In the genomic region with DNA sequence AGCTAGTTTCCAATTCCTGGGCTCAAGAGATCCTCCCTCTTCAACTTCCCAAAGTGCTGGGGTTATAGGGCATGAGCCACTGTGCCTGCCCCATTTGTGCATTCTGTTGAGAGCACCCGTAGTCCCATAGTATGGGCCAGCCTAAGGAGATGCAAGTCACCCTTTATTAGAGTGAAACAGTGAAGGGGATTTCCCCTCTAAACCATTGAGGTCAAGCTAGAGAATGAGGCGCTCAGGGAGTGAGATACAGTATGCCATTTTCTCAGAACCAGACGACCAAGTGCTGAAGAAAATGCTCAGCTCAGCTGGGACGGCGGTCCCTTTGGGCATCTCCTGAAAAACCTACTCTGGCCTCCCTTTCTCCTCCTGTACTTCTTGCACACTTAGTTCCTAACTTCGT, we compare ENCODE assay signal across 11 cellular contexts. TPM values are rescaled to one million over a fixed set of nuclear protein-coding genes. Genes with fewer than 3 reads are reported as not detected.
DNase-seq lines count a peak whose midpoint lies in the region; ATAC-seq and TF ChIP-seq lines count a peak whose summit lies in the region.
"Had no signal": no experiment of that assay in that cellular context is flagged by ENCODE, and none has a peak within 500 bp of the region (broad histone marks: within the 10 kb centered on the region; RNA-seq: fewer than 3 reads in every experiment).

No MANE protein-coding gene starts in this region.

- no peak overlapping the region for H3K4me3 ChIP-seq in spleen
- H3K4me3 ChIP-seq: thoracic aorta had no signal

- in situ Hi-C loops in ACHN (cut with HindIII; ENCODE audit: low pct_ligation_motif_present, low pct_unique_long_range_greater_than_20kb, low sequenced_read_pairs), result no loop called here

- 52 to 72% (median 61%) methylated on average over 6 of the region's 6 CpGs for WGBS in spleen, 5 donors

- no peak for TF ChIP-seq POLR2A in spleen (IDR thresholded peaks at IDR 0.05)

- intact Hi-C loops in spleen (cut with DNase I; ENCODE audit: low total_unique reads), result no loop called here

- H3K4me3 Mint-ChIP-seq in activated T-cell treated with anti-CD3 and anti-CD28 coated beads, Interleukin-2, amount 50 U/mL, for 72 hours, result peak overlapping the region; percentile 17 to 22
- peak overlapping the region; percentile 10 for H3K4me3 Mint-ChIP-seq in T-helper 1 cell treated with Interleukin-12 subunit alpha and Interleukin-12 subunit beta and Interleukin-4 antibody, amounts not matched to agents 30 μg/mL and 1 μg/mL, for 36 hours

- no peak for TF ChIP-seq CTCF in spleen (IDR thresholded peaks at IDR 0.05 in 8 of 11, conservative IDR thresholded peaks at IDR 0.05 in 3 of 11)

- peaks cover 0 to 1% of the 10 kb centered on the region in 2 donors for H3K9me3 Mint-ChIP-seq in activated T-cell treated with anti-CD3 and anti-CD28 coated beads, Interleukin-2, amount 50 U/mL, for 72 hours
- H3K9me3 Mint-ChIP-seq in T-helper 1 cell treated with Interleukin-12 subunit alpha and Interleukin-12 subunit beta and Interleukin-4 antibody, amounts not matched to agents 30 μg/mL and 1 μg/mL, for 36 hours, result no peaks in the 10 kb centered on the region

- H3K27ac Mint-ChIP-seq in activated T-cell treated with anti-CD3 and anti-CD28 coated beads, Interleukin-2, amount 50 U/mL, for 72 hours, result peak overlapping the region; percentile 76
- peak overlapping the region; percentile 31 for H3K27ac Mint-ChIP-seq in T-helper 1 cell treated with Interleukin-12 subunit alpha and Interleukin-12 subunit beta and Interleukin-4 antibody, amounts not matched to agents 30 μg/mL and 1 μg/mL, for 36 hours

- peaks cover 5 to 22% of the 10 kb centered on the region in 2 donors for H3K36me3 Mint-ChIP-seq in activated T-cell treated with anti-CD3 and anti-CD28 coated beads, Interleukin-2, amount 50 U/mL, for 72 hours (ENCODE audit: insufficient read depth in 2 of 2)
- H3K36me3 Mint-ChIP-seq in T-helper 1 cell treated with Interleukin-12 subunit alpha and Interleukin-12 subunit beta and Interleukin-4 antibody, amounts not matched to agents 30 μg/mL and 1 μg/mL, for 36 hours (ENCODE audit: low read depth), result peaks cover 20% of the 10 kb centered on the region

- H3K4me1 Mint-ChIP-seq in activated T-cell treated with anti-CD3 and anti-CD28 coated beads, Interleukin-2, amount 50 U/mL, for 72 hours (ENCODE audit: low read depth), result peaks cover 73% of the 10 kb centered on the region
- H3K4me1 Mint-ChIP-seq in T-helper 1 cell treated with Interleukin-12 subunit alpha and Interleukin-12 subunit beta and Interleukin-4 antibody, amounts not matched to agents 30 μg/mL and 1 μg/mL, for 36 hours (ENCODE audit: low read depth), result peaks cover 53% of the 10 kb centered on the region

- H3K36me3 ChIP-seq in spleen, result peaks cover 5 to 40% (median 26%) of the 10 kb centered on the region in 6 donors

- ATAC-seq in activated T-cell treated with anti-CD3 and anti-CD28 coated beads, Interleukin-2, amount 50 U/mL, for 72 hours (replicated peaks in 1 of 2), result peak; percentile 45 to 49
- peak; percentile 67 for ATAC-seq in HG02678 (IDR thresholded peaks at IDR 0.05; ENCODE audit: unreplicated experiment)

- no peaks in the 10 kb centered on the region for H3K27me3 Mint-ChIP-seq in activated T-cell treated with anti-CD3 and anti-CD28 coated beads, Interleukin-2, amount 50 U/mL, for 72 hours (ENCODE audit: low read depth)
- no peaks in the 10 kb centered on the region for H3K27me3 Mint-ChIP-seq in T-helper 1 cell treated with Interleukin-12 subunit alpha and Interleukin-12 subunit beta and Interleukin-4 antibody, amounts not matched to agents 30 μg/mL and 1 μg/mL, for 36 hours (ENCODE audit: low read depth)

- H3K27me3 ChIP-seq in spleen (replicated peaks in 1 of 7), result no peaks in the 10 kb centered on the region

- peak overlapping the region in 3 of 8 donors; percentile 3 to 89 (median 10) for H3K27ac ChIP-seq in spleen
- H3K27ac ChIP-seq: thoracic aorta had no signal

- no peaks in the 10 kb centered on the region for H3K9me3 ChIP-seq in spleen
- H3K9me3 ChIP-seq: thoracic aorta had no signal

- H3K4me1 ChIP-seq in spleen, result peaks cover 52 to 95% (median 83%) of the 10 kb centered on the region in 6 donors

- no peak for DNase-seq in activated T-cell treated with anti-CD3 and anti-CD28 coated beads, Interleukin-2, amount 50 U/mL, for 72 hours
- no peak for DNase-seq in activated T-cell treated with anti-CD3 and anti-CD28 coated beads, Interleukin-2, amount 50 U/mL, for 48 hours
- DNase-seq in NCI-H82 treated with DMSO at 0.1 percent for 48 hours (lab: John Stamatoyannopoulos, UW; ENCODE audit: unreplicated experiment) (no peak), spleen (no peak), ACHN (no peak), SIG-M5 treated with dmso at 0.1 percent for 504 hours (lab: John Stamatoyannopoulos, UW; ENCODE audit: unreplicated experiment) (no peak)
- DNase-seq: anterior cingulate cortex, T1000 had no signal

RNA-seq across cellular contexts. Expression of gene RNF4, which starts 18.7 kb away (rescaled TPM):
- 10 to 100 TPM; 86.3 to 97.0 TPM for total RNA-seq in activated T-cell treated with anti-CD3 and anti-CD28 coated beads, Interleukin-2, amount 50 U/mL, for 72 hours
- total RNA-seq in spleen, result 10 to 100 TPM; 57.4 to 82.5 (median 66.4) TPM
- 10 to 100 TPM; 22.0 to 35.4 (median 24.0) TPM for polyA plus RNA-seq in spleen

RNA-seq across cellular contexts. Expression of gene FAM193A, which starts 48.8 kb away (rescaled TPM):
- total RNA-seq in activated T-cell treated with anti-CD3 and anti-CD28 coated beads, Interleukin-2, amount 50 U/mL, for 72 hours, result 10 to 100 TPM; 36.2 to 36.5 TPM
- 10 to 100 TPM; 31.1 to 37.7 (median 32.0) TPM for total RNA-seq in spleen
- polyA plus RNA-seq in spleen, result 10 to 100 TPM in 1 of 3 donors, 1 to 10 TPM in 2; 6.2 to 11.6 (median 7.0) TPM
